In genomic region chr13:79392882-79393563, GRCh38 we compare ENCODE assay signal across 8 cellular contexts. TPM values are rescaled to one million over a fixed set of nuclear protein-coding genes. Genes with fewer than 3 reads are reported as not detected.
DNase-seq lines count a peak whose midpoint lies in the region; ATAC-seq and TF ChIP-seq lines count a peak whose summit lies in the region.

No MANE protein-coding gene starts in this region.

- BruUV-seq in Panc1 (replicated peaks; lab: Mats Ljungman, UMichigan): no TSS peak

- H3K9me3 Mint-ChIP-seq in activated naive CD4-positive, alpha-beta T cell treated with anti-CD3 and anti-CD28 coated beads for 36 hours: peaks cover 16% of the 10 kb centered on the region

- H3K9ac ChIP-seq in fibroblast of lung (ENCODE audit: insufficient read depth, low read length): no peak overlapping the region

- H3K27ac Mint-ChIP-seq in activated naive CD4-positive, alpha-beta T cell treated with anti-CD3 and anti-CD28 coated beads for 36 hours: peak overlapping the region; percentile 76

- POLR2A ChIA-PET in Panc1 (lab: Charles Lee): interaction anchor here (0.6 kb wide), 1 partner anchor 162 kb away, joined by 3 read pairs; no protein-coding TSS in a partner anchor

- H3K36me3 ChIP-seq in Panc1 (ENCODE audit: control insufficient read depth, insufficient read depth, low read length) (no peaks in the 10 kb centered on the region), fibroblast of lung (ENCODE audit: control insufficient read depth, insufficient read depth, low read length) (no peaks in the 10 kb centered on the region)

- no peak for TF ChIP-seq CTCF in Panc1 (IDR thresholded peaks at IDR 0.05)
- no peak for TF ChIP-seq CTCF in fibroblast of lung (conservative IDR thresholded peaks at IDR 0.05 in 1 of 2, IDR thresholded peaks at IDR 0.05 in 1 of 2; ENCODE audit: low read depth in 1 of 2, low read length in 2 of 2)

- H3K27me3 Mint-ChIP-seq in activated naive CD4-positive, alpha-beta T cell treated with anti-CD3 and anti-CD28 coated beads for 36 hours (ENCODE audit: low read depth): no peaks in the 10 kb centered on the region

- H3K79me2 ChIP-seq in fibroblast of lung (ENCODE audit: control insufficient read depth, insufficient read depth, low read length): peaks cover 75% of the 10 kb centered on the region

- H3K36me3 Mint-ChIP-seq in activated naive CD4-positive, alpha-beta T cell treated with anti-CD3 and anti-CD28 coated beads for 36 hours (ENCODE audit: low read depth): peaks cover 40% of the 10 kb centered on the region

- H3K27me3 ChIP-seq in Panc1 (ENCODE audit: control insufficient read depth, insufficient read depth, low read length) (no peaks in the 10 kb centered on the region), fibroblast of lung (ENCODE audit: control insufficient read depth, insufficient read depth, low read length) (no peaks in the 10 kb centered on the region)

- H3K27ac ChIP-seq in Panc1 (ENCODE audit: low read length): peak overlapping the region; percentile 44; the same call in 1 of the 2 replicates
- no peak overlapping the region for H3K27ac ChIP-seq in fibroblast of lung (ENCODE audit: insufficient read depth, low read length)

- H3K9me3 ChIP-seq in Panc1 (ENCODE audit: control insufficient read depth, insufficient read depth, low read depth, low read length) (0 out of 2 replicates have a peak, but pooled peaks cover 6% of the 10 kb centered on the region), fibroblast of lung (ENCODE audit: control insufficient read depth, insufficient read depth, low read depth, low read length) (no peaks in the 10 kb centered on the region)

- no peak overlapping the region for H3K4me2 ChIP-seq in fibroblast of lung (ENCODE audit: extremely low read depth, insufficient read depth, low read length)

- no peak for DNase-seq in activated naive CD4-positive, alpha-beta T cell treated with anti-CD3 and anti-CD28 coated beads for 36 hours
- no peak for DNase-seq in activated naive CD4-positive, alpha-beta T cell treated with Interleukin-2 at 50 U/mL for 16 hours
- DNase-seq in Panc1 (ENCODE audit: low read depth, low spot score) (peak; percentile 38), fibroblast of lung (ENCODE audit: low read depth in 2 of 2) (peak; percentile 17 to 92), GM19238 (ENCODE audit: insufficient read length, low spot score) (no peak), dedifferentiated amniotic fluid mesenchymal stem cell (ENCODE audit: extremely low spot score) (no peak), NCI-H1105 (lab: John Stamatoyannopoulos, UW) (no peak)

- no peak overlapping the region for H2AFZ ChIP-seq in fibroblast of lung (ENCODE audit: low read length)

- H3K4me1 ChIP-seq in Panc1 (ENCODE audit: control insufficient read depth, insufficient read depth, low read length) (peaks cover 21% of the 10 kb centered on the region), fibroblast of lung (ENCODE audit: control insufficient read depth, extremely low read depth, insufficient read depth, low read length) (no peaks in the 10 kb centered on the region)

- H3K4me1 Mint-ChIP-seq in activated naive CD4-positive, alpha-beta T cell treated with anti-CD3 and anti-CD28 coated beads for 36 hours (ENCODE audit: low read depth): peaks cover 65% of the 10 kb centered on the region

- in situ Hi-C loops in Panc1 (cut with HindIII; ENCODE audit: low pct_unique_long_range_greater_than_20kb, low sequenced_read_pairs): no loop called here

- CTCF ChIA-PET in activated naive CD4-positive, alpha-beta T cell treated with anti-CD3 and anti-CD28 coated beads for 36 hours (lab: Charles Lee): interaction anchor here (0.6 to 2.8 kb wide), 6 partner anchors 9 to 752 kb away, joined by 3 to 34 read pairs (median 10); no protein-coding TSS in a partner anchor
- CTCF ChIA-PET in Panc1 (lab: Charles Lee): no interaction called here

- intact Hi-C loops in activated naive CD4-positive, alpha-beta T cell treated with anti-CD3 and anti-CD28 coated beads for 36 hours (cut with micrococcal nuclease): loop anchor here (1.0 to 5.0 kb wide), 8 partner anchors 8 to 736 kb away; partner anchors contain the start of genes NDFIP2 and OBI1
- intact Hi-C loops in Panc1 (cut with micrococcal nuclease; ENCODE audit: unreplicated experiment): no loop called here

- H3K4me3 ChIP-seq in Panc1 (ENCODE audit: low read depth in 2 of 2, low read length in 2 of 2) (peak overlapping the region in 1 of 2 experiments; percentile 31; a peak in 2 of 4 replicates), fibroblast of lung (replicated peaks in 1 of 4; ENCODE audit: control extremely low read depth in 1 of 4, insufficient read depth in 1 of 4, low read depth in 3 of 4, low read length in 4 of 4) (no peak overlapping the region)

- peaks cover 2% of the 10 kb centered on the region for H4K20me1 ChIP-seq in fibroblast of lung (ENCODE audit: control insufficient read depth, extremely low read depth, insufficient read depth, low read length)

- ATAC-seq in HG02870 (IDR thresholded peaks at IDR 0.05; ENCODE audit: unreplicated experiment) (peak; percentile 75), Panc1 (peak; percentile 78)

- peak overlapping the region; percentile 50 for H3K4me3 Mint-ChIP-seq in activated naive CD4-positive, alpha-beta T cell treated with anti-CD3 and anti-CD28 coated beads for 36 hours

RNA-seq across cellular contexts. Expression of gene RBM26, which starts 13.0 kb away (rescaled TPM):
- total RNA-seq in activated naive CD4-positive, alpha-beta T cell treated with anti-CD3 and anti-CD28 coated beads for 36 hours: 10 to 100 TPM; 44.4 to 44.7 TPM
- total RNA-seq in Panc1 (2021; ENCODE audit: unreplicated experiment) (32.2 TPM), fibroblast of lung (15.9 and 20.3 TPM in 2 replicates)
- polyA plus RNA-seq in Panc1 (2012; ENCODE audit: insufficient read length): 13.4 TPM
- 19.9 and 23.4 TPM in 2 replicates for polyA plus RNA-seq in fibroblast of lung
- 15.0 and 17.6 TPM in 2 replicates for polyA plus RNA-seq in fibroblast of lung (2012)
- 2.8 and 5.4 TPM in 2 replicates for polyA minus RNA-seq in fibroblast of lung (ENCODE audit: low replicate concordance)

Comparison
In these comparisons a context has a peak if more than half of its experiments do, and no peak if none do; other contexts are left out.
1. DNase-seq: peak in Panc1 (single experiment) and fibroblast of lung (2 of 2); none in activated naive CD4-positive, alpha-beta T cell treated with anti-CD3 and anti-CD28 coated beads for 36 hours (single experiment), activated naive CD4-positive, alpha-beta T cell treated with Interleukin-2 at 50 U/mL for 16 hours (single experiment), GM19238 (single experiment), dedifferentiated amniotic fluid mesenchymal stem cell (single experiment) and NCI-H1105 (single experiment).